Comparison of ENCODE assay signal across 8 cellular contexts in genomic region chr5:150758210-150758533, GRCh38. TPM values are rescaled to one million over a fixed set of nuclear protein-coding genes. Genes with fewer than 3 reads are reported as not detected.
A peak's percentile ranks its signal among the peaks of the same experiment; 100 is the strongest.
DNase-seq lines count a peak whose midpoint lies in the region; ATAC-seq and TF ChIP-seq lines count a peak whose summit lies in the region.

No MANE protein-coding gene starts in this region.

- CTCF ChIA-PET in naive thymus-derived CD4-positive, alpha-beta T cell (lab: Charles Lee) = interaction anchor here (2.0 to 2.2 kb wide), 2 partner anchors 20 to 57 kb away, joined by 5 to 13 read pairs; partner anchors contain the start of genes RBM22 and SMIM3

- H3K9me3 ChIP-seq in colonic mucosa = no peaks in the 10 kb centered on the region
- no peaks in the 10 kb centered on the region for H3K9me3 ChIP-seq in naive thymus-derived CD4-positive, alpha-beta T cell (ENCODE audit: control insufficient read depth in 2 of 3, low read length in 3 of 3)

- peak; percentile 8 to 23 for ATAC-seq in activated T-cell treated with anti-CD3 and anti-CD28 coated beads, Interleukin-2, amount 50 U/mL, for 72 hours (replicated peaks in 1 of 2)
- peak; percentile 7 for ATAC-seq in HG03457 (IDR thresholded peaks at IDR 0.05; ENCODE audit: unreplicated experiment)
- peak; percentile 4 for ATAC-seq in naive thymus-derived CD4-positive, alpha-beta T cell

- H3K4me1 ChIP-seq in colonic mucosa = peaks cover 11% of the 10 kb centered on the region
- H3K4me1 ChIP-seq in naive thymus-derived CD4-positive, alpha-beta T cell (ENCODE audit: control insufficient read depth in 2 of 2, insufficient read depth in 2 of 2, low read length in 2 of 2) = peaks cover 5 to 16% of the 10 kb centered on the region in 2 donors

- peak in 1 of 2 donors; percentile 15 for DNase-seq in activated T-cell treated with anti-CD3 and anti-CD28 coated beads, Interleukin-2, amount 50 U/mL, for 72 hours
- DNase-seq in activated T-cell treated with anti-CD3 and anti-CD28 coated beads, Interleukin-2, amount 50 U/mL, for 24 hours = no peak
- DNase-seq in colonic mucosa = no peak
- no peak for DNase-seq in naive thymus-derived CD4-positive, alpha-beta T cell
- no peak for DNase-seq in NCI-H1694 treated with DMSO at 0.1 percent for 48 hours (lab: John Stamatoyannopoulos, UW)
- no peak for DNase-seq in COLO668 (lab: John Stamatoyannopoulos, UW; ENCODE audit: unreplicated experiment)
- no peak for DNase-seq in cerebellum (ENCODE audit: low spot score)

- H3K27ac ChIP-seq in colonic mucosa = peak overlapping the region; percentile 90
- H3K27ac ChIP-seq in naive thymus-derived CD4-positive, alpha-beta T cell (ENCODE audit: low read depth, low read length) = peak overlapping the region; percentile 96

- peak overlapping the region; percentile 53 for H3K4me3 ChIP-seq in colonic mucosa
- H3K4me3 ChIP-seq in naive thymus-derived CD4-positive, alpha-beta T cell (ENCODE audit: low read length) = peak overlapping the region; percentile 86

- intact Hi-C loops in colonic mucosa (cut with DNase I) = no loop called here
- intact Hi-C loops in naive thymus-derived CD4-positive, alpha-beta T cell (cut with micrococcal nuclease) = loop anchor here (1.0 to 5.0 kb wide), 17 partner anchors 15 to 1013 kb away; partner anchors contain the start of genes RBM22 (in 2 of the 2), TCOF1 (in 2 of the 2), CD74 (in 1 of the 2) and G3BP1 (in 1 of the 2)

- H3K4me3 Mint-ChIP-seq in activated T-cell treated with anti-CD3 and anti-CD28 coated beads, Interleukin-2, amount 50 U/mL, for 72 hours = no peak overlapping the region
- no peak overlapping the region for H3K4me3 Mint-ChIP-seq in activated T-cell treated with anti-CD3 and anti-CD28 coated beads, Interleukin-2, amount 50 U/mL, for 24 hours
- no peak overlapping the region for H3K4me3 Mint-ChIP-seq in naive thymus-derived CD4-positive, alpha-beta T cell

- peak overlapping the region; percentile 67 to 90 for H3K9ac ChIP-seq in colonic mucosa (ENCODE audit: low read depth in 2 of 2, low read length in 2 of 2)

- H3K27me3 ChIP-seq in colonic mucosa = no peaks in the 10 kb centered on the region
- H3K27me3 ChIP-seq in naive thymus-derived CD4-positive, alpha-beta T cell (ENCODE audit: control insufficient read depth in 2 of 2, insufficient read depth in 2 of 2, low read length in 2 of 2) = no peaks in the 10 kb centered on the region

- peaks cover 4% of the 10 kb centered on the region for H3K36me3 ChIP-seq in colonic mucosa
- H3K36me3 ChIP-seq in naive thymus-derived CD4-positive, alpha-beta T cell (ENCODE audit: control insufficient read depth in 2 of 3, insufficient read depth in 3 of 3, low read length in 3 of 3) = peaks cover 6 to 25% (median 10%) of the 10 kb centered on the region in 3 experiments

- H3K9me3 Mint-ChIP-seq in activated T-cell treated with anti-CD3 and anti-CD28 coated beads, Interleukin-2, amount 50 U/mL, for 72 hours = no peaks in the 10 kb centered on the region
- H3K9me3 Mint-ChIP-seq in activated T-cell treated with anti-CD3 and anti-CD28 coated beads, Interleukin-2, amount 50 U/mL, for 24 hours = no peaks in the 10 kb centered on the region
- peaks cover 0 to 5% (median 0%) of the 10 kb centered on the region in 11 donors for H3K9me3 Mint-ChIP-seq in naive thymus-derived CD4-positive, alpha-beta T cell

- no peak for TF ChIP-seq CTCF in colonic mucosa (IDR thresholded peaks at IDR 0.05)

- H3K27ac Mint-ChIP-seq in activated T-cell treated with anti-CD3 and anti-CD28 coated beads, Interleukin-2, amount 50 U/mL, for 72 hours = no peak overlapping the region
- no peak overlapping the region for H3K27ac Mint-ChIP-seq in activated T-cell treated with anti-CD3 and anti-CD28 coated beads, Interleukin-2, amount 50 U/mL, for 24 hours
- no peak overlapping the region for H3K27ac Mint-ChIP-seq in naive thymus-derived CD4-positive, alpha-beta T cell

- POLR2A ChIA-PET in naive thymus-derived CD4-positive, alpha-beta T cell (lab: Charles Lee) = interaction anchor here (1.0 to 3.7 kb wide), 13 partner anchors 12 to 308 kb away, joined by 3 to 30 read pairs (median 5); partner anchors contain the start of genes IRGM, RBM22, RPS14 and SMIM3

- no peaks in the 10 kb centered on the region for H3K27me3 Mint-ChIP-seq in activated T-cell treated with anti-CD3 and anti-CD28 coated beads, Interleukin-2, amount 50 U/mL, for 72 hours (ENCODE audit: low read depth)
- no peaks in the 10 kb centered on the region for H3K27me3 Mint-ChIP-seq in activated T-cell treated with anti-CD3 and anti-CD28 coated beads, Interleukin-2, amount 50 U/mL, for 24 hours
- H3K27me3 Mint-ChIP-seq in naive thymus-derived CD4-positive, alpha-beta T cell = peaks cover 0 to 5% (median 0%) of the 10 kb centered on the region in 5 donors

- peaks cover 15 to 27% of the 10 kb centered on the region in 2 donors for H3K36me3 Mint-ChIP-seq in activated T-cell treated with anti-CD3 and anti-CD28 coated beads, Interleukin-2, amount 50 U/mL, for 72 hours (ENCODE audit: insufficient read depth in 2 of 2)
- H3K36me3 Mint-ChIP-seq in activated T-cell treated with anti-CD3 and anti-CD28 coated beads, Interleukin-2, amount 50 U/mL, for 24 hours (ENCODE audit: low read depth) = peaks cover 40% of the 10 kb centered on the region
- H3K36me3 Mint-ChIP-seq in naive thymus-derived CD4-positive, alpha-beta T cell = peaks cover 4 to 31% (median 28%) of the 10 kb centered on the region in 5 donors

- H3K4me1 Mint-ChIP-seq in activated T-cell treated with anti-CD3 and anti-CD28 coated beads, Interleukin-2, amount 50 U/mL, for 72 hours (ENCODE audit: low read depth) = peaks cover 45% of the 10 kb centered on the region
- peaks cover 44% of the 10 kb centered on the region for H3K4me1 Mint-ChIP-seq in activated T-cell treated with anti-CD3 and anti-CD28 coated beads, Interleukin-2, amount 50 U/mL, for 24 hours (ENCODE audit: low read depth)
- H3K4me1 Mint-ChIP-seq in naive thymus-derived CD4-positive, alpha-beta T cell = peaks cover 24 to 59% (median 41%) of the 10 kb centered on the region in 7 donors

RNA-seq across cellular contexts. Expression of gene DCTN4, which starts 0.6 kb away (rescaled TPM):
- total RNA-seq in activated T-cell treated with anti-CD3 and anti-CD28 coated beads, Interleukin-2, amount 50 U/mL, for 72 hours = 10 to 100 TPM; 58.1 to 61.5 TPM
- total RNA-seq in colonic mucosa = 10 to 100 TPM; 40.8 to 45.2 TPM
- 10 to 100 TPM; 42.4 to 88.2 (median 46.9) TPM for total RNA-seq in naive thymus-derived CD4-positive, alpha-beta T cell
- 10 to 100 TPM in 1 of 2 donors, 1 to 10 TPM in 1; 9.5 to 10.5 TPM for polyA plus RNA-seq in naive thymus-derived CD4-positive, alpha-beta T cell
- total RNA-seq in cerebellum = 102 TPM

RNA-seq across cellular contexts. Expression of gene SMIM3, which starts 20.4 kb away (rescaled TPM):
- 10 to 100 TPM; 24.7 to 38.0 TPM for total RNA-seq in activated T-cell treated with anti-CD3 and anti-CD28 coated beads, Interleukin-2, amount 50 U/mL, for 72 hours
- total RNA-seq in colonic mucosa (10 to 100 TPM; 10.1 to 12.6 TPM), cerebellum (3.3 TPM)
- total RNA-seq in naive thymus-derived CD4-positive, alpha-beta T cell = 10 to 100 TPM in 1 of 5 experiments, 1 to 10 TPM in 4; 5.2 to 17.9 (median 7.9) TPM
- 10 to 100 TPM; 11.3 to 16.6 TPM for polyA plus RNA-seq in naive thymus-derived CD4-positive, alpha-beta T cell

RNA-seq across cellular contexts. Expression of gene RBM22, which starts 57.3 kb away (rescaled TPM):
- 10 to 100 TPM; 86.2 to 97.2 TPM for total RNA-seq in activated T-cell treated with anti-CD3 and anti-CD28 coated beads, Interleukin-2, amount 50 U/mL, for 72 hours
- total RNA-seq in colonic mucosa (10 to 100 TPM; 40.0 to 42.6 TPM), cerebellum (35.5 TPM)
- 100 to 1,000 TPM in 1 of 5 experiments, 10 to 100 TPM in 4; 74.2 to 103 (median 93.1) TPM for total RNA-seq in naive thymus-derived CD4-positive, alpha-beta T cell
- 10 to 100 TPM; 60.5 to 63.0 TPM for polyA plus RNA-seq in naive thymus-derived CD4-positive, alpha-beta T cell
